In genomic region chr15:41495736-41496599, GRCh38 we compare ENCODE assay signal across 1 cellular context.
TF ChIP-seq lines count a peak whose summit lies in the region.

No MANE protein-coding gene starts in this region.

TF ChIP-seq in IMR-90, 13 proteins besides CTCF, POLR2A, EP300 and RAD21:
- no peak for TF ChIP-seq MAZ (IDR thresholded peaks at IDR 0.05; ENCODE audit: borderline replicate concordance, low read depth, low read length)
- TF ChIP-seq CHD1 (IDR thresholded peaks at IDR 0.05; ENCODE audit: low read depth, low read length) = no peak
- TF ChIP-seq RFX5 (IDR thresholded peaks at IDR 0.05; ENCODE audit: low read depth, low read length) = no peak
- no peak for TF ChIP-seq BHLHE40 (IDR thresholded peaks at IDR 0.05; ENCODE audit: low read depth, low read length)
- no peak for TF ChIP-seq NFE2L2 (IDR thresholded peaks at IDR 0.05; ENCODE audit: low read depth, low read length)
- TF ChIP-seq CEBPB (IDR thresholded peaks at IDR 0.05; ENCODE audit: low read depth, low read length) = no peak
- no peak for TF ChIP-seq RCOR1 (IDR thresholded peaks at IDR 0.05; ENCODE audit: insufficient replicate concordance, low read length)
- TF ChIP-seq ELK1 (IDR thresholded peaks at IDR 0.05; ENCODE audit: borderline replicate concordance, low read depth, low read length) = no peak
